In genomic region chr12:6279631-6280030, GRCh38 we compare ENCODE assay signal across 2 cellular contexts.
TF ChIP-seq lines count a peak whose summit lies in the region.

No MANE protein-coding gene starts in this region.

TF ChIP-seq in WTC11, 78 proteins besides CTCF, POLR2A, EP300 and RAD21 (continued from another document):
- TF ChIP-seq, protein P1, sequence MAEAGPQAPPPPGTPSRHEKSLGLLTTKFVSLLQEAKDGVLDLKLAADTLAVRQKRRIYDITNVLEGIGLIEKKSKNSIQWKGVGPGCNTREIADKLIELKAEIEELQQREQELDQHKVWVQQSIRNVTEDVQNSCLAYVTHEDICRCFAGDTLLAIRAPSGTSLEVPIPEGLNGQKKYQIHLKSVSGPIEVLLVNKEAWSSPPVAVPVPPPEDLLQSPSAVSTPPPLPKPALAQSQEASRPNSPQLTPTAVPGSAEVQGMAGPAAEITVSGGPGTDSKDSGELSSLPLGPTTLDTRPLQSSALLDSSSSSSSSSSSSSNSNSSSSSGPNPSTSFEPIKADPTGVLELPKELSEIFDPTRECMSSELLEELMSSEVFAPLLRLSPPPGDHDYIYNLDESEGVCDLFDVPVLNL (CRISPR knock-in tag; IDR thresholded peaks at IDR 0.05; ENCODE audit: borderline replicate concordance, low read depth) = no peak
- TF ChIP-seq TCF7 (CRISPR knock-in tag; IDR thresholded peaks at IDR 0.05; ENCODE audit: low read depth) (no peak), NR3C1 (CRISPR knock-in tag; conservative IDR thresholded peaks at IDR 0.05; ENCODE audit: low read depth) (no peak), NFE2L1 (CRISPR knock-in tag; IDR thresholded peaks at IDR 0.05) (no peak), TP53 (CRISPR knock-in tag; IDR thresholded peaks at IDR 0.05) (no peak), SMAD3 (CRISPR knock-in tag; IDR thresholded peaks at IDR 0.05; ENCODE audit: borderline replicate concordance) (no peak), FOXP4 (CRISPR knock-in tag; IDR thresholded peaks at IDR 0.05) (no peak), RELA (CRISPR knock-in tag; IDR thresholded peaks at IDR 0.05; ENCODE audit: borderline replicate concordance) (no peak), EMX1 (CRISPR knock-in tag; IDR thresholded peaks at IDR 0.05) (no peak), USF1 (CRISPR knock-in tag; IDR thresholded peaks at IDR 0.05) (no peak), MXD4 (CRISPR knock-in tag; IDR thresholded peaks at IDR 0.05; ENCODE audit: borderline replicate concordance) (no peak), CBFB (CRISPR knock-in tag; IDR thresholded peaks at IDR 0.05; ENCODE audit: low read depth) (no peak)
- TF ChIP-seq, protein P2, sequence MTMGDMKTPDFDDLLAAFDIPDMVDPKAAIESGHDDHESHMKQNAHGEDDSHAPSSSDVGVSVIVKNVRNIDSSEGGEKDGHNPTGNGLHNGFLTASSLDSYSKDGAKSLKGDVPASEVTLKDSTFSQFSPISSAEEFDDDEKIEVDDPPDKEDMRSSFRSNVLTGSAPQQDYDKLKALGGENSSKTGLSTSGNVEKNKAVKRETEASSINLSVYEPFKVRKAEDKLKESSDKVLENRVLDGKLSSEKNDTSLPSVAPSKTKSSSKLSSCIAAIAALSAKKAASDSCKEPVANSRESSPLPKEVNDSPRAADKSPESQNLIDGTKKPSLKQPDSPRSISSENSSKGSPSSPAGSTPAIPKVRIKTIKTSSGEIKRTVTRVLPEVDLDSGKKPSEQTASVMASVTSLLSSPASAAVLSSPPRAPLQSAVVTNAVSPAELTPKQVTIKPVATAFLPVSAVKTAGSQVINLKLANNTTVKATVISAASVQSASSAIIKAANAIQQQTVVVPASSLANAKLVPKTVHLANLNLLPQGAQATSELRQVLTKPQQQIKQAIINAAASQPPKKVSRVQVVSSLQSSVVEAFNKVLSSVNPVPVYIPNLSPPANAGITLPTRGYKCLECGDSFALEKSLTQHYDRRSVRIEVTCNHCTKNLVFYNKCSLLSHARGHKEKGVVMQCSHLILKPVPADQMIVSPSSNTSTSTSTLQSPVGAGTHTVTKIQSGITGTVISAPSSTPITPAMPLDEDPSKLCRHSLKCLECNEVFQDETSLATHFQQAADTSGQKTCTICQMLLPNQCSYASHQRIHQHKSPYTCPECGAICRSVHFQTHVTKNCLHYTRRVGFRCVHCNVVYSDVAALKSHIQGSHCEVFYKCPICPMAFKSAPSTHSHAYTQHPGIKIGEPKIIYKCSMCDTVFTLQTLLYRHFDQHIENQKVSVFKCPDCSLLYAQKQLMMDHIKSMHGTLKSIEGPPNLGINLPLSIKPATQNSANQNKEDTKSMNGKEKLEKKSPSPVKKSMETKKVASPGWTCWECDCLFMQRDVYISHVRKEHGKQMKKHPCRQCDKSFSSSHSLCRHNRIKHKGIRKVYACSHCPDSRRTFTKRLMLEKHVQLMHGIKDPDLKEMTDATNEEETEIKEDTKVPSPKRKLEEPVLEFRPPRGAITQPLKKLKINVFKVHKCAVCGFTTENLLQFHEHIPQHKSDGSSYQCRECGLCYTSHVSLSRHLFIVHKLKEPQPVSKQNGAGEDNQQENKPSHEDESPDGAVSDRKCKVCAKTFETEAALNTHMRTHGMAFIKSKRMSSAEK (CRISPR knock-in tag; IDR thresholded peaks at IDR 0.05; ENCODE audit: borderline replicate concordance) = no peak
- TF ChIP-seq, protein P3, sequence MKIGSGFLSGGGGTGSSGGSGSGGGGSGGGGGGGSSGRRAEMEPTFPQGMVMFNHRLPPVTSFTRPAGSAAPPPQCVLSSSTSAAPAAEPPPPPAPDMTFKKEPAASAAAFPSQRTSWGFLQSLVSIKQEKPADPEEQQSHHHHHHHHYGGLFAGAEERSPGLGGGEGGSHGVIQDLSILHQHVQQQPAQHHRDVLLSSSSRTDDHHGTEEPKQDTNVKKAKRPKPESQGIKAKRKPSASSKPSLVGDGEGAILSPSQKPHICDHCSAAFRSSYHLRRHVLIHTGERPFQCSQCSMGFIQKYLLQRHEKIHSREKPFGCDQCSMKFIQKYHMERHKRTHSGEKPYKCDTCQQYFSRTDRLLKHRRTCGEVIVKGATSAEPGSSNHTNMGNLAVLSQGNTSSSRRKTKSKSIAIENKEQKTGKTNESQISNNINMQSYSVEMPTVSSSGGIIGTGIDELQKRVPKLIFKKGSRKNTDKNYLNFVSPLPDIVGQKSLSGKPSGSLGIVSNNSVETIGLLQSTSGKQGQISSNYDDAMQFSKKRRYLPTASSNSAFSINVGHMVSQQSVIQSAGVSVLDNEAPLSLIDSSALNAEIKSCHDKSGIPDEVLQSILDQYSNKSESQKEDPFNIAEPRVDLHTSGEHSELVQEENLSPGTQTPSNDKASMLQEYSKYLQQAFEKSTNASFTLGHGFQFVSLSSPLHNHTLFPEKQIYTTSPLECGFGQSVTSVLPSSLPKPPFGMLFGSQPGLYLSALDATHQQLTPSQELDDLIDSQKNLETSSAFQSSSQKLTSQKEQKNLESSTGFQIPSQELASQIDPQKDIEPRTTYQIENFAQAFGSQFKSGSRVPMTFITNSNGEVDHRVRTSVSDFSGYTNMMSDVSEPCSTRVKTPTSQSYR (CRISPR knock-in tag; IDR thresholded peaks at IDR 0.05) = no peak
- TF ChIP-seq, protein P4, sequence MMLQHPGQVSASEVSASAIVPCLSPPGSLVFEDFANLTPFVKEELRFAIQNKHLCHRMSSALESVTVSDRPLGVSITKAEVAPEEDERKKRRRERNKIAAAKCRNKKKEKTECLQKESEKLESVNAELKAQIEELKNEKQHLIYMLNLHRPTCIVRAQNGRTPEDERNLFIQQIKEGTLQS (CRISPR knock-in tag; conservative IDR thresholded peaks at IDR 0.05) = no peak

TF ChIP-seq in HepG2, 621 proteins besides CTCF, POLR2A, EP300 and RAD21 (continued from another document and continues in another):
- TF ChIP-seq SPEN (CRISPR knock-in tag; IDR thresholded peaks at IDR 0.05; ENCODE audit: low read depth) = 0 out of 2 replicates have a peak, but pooled peaks have one; percentile 26
- TF ChIP-seq, protein P5, sequence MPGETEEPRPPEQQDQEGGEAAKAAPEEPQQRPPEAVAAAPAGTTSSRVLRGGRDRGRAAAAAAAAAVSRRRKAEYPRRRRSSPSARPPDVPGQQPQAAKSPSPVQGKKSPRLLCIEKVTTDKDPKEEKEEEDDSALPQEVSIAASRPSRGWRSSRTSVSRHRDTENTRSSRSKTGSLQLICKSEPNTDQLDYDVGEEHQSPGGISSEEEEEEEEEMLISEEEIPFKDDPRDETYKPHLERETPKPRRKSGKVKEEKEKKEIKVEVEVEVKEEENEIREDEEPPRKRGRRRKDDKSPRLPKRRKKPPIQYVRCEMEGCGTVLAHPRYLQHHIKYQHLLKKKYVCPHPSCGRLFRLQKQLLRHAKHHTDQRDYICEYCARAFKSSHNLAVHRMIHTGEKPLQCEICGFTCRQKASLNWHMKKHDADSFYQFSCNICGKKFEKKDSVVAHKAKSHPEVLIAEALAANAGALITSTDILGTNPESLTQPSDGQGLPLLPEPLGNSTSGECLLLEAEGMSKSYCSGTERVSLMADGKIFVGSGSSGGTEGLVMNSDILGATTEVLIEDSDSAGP (CRISPR knock-in tag; IDR thresholded peaks at IDR 0.05; ENCODE audit: borderline replicate concordance) = peak; percentile 75; the same call in 1 of the 2 replicates
- TF ChIP-seq GPN1 (CRISPR knock-in tag; IDR thresholded peaks at IDR 0.05; ENCODE audit: borderline replicate concordance) = no peak
- no peak for TF ChIP-seq FOXP4 (CRISPR knock-in tag; IDR thresholded peaks at IDR 0.05)
- 0 out of 2 replicates have a peak, but pooled peaks have one; percentile 15 for TF ChIP-seq ZNF431 (CRISPR knock-in tag; IDR thresholded peaks at IDR 0.05; ENCODE audit: borderline replicate concordance, low read depth)
- TF ChIP-seq RNF2 (conservative IDR thresholded peaks at IDR 0.05; ENCODE audit: low read depth) = no peak
- no peak for TF ChIP-seq SMARCE1 (IDR thresholded peaks at IDR 0.05; ENCODE audit: borderline replicate concordance)
- peak; percentile 95 for TF ChIP-seq ZNF768 (CRISPR knock-in tag; IDR thresholded peaks at IDR 0.05)
- TF ChIP-seq, protein P6, sequence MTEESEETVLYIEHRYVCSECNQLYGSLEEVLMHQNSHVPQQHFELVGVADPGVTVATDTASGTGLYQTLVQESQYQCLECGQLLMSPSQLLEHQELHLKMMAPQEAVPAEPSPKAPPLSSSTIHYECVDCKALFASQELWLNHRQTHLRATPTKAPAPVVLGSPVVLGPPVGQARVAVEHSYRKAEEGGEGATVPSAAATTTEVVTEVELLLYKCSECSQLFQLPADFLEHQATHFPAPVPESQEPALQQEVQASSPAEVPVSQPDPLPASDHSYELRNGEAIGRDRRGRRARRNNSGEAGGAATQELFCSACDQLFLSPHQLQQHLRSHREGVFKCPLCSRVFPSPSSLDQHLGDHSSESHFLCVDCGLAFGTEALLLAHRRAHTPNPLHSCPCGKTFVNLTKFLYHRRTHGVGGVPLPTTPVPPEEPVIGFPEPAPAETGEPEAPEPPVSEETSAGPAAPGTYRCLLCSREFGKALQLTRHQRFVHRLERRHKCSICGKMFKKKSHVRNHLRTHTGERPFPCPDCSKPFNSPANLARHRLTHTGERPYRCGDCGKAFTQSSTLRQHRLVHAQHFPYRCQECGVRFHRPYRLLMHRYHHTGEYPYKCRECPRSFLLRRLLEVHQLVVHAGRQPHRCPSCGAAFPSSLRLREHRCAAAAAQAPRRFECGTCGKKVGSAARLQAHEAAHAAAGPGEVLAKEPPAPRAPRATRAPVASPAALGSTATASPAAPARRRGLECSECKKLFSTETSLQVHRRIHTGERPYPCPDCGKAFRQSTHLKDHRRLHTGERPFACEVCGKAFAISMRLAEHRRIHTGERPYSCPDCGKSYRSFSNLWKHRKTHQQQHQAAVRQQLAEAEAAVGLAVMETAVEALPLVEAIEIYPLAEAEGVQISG (CRISPR knock-in tag; IDR thresholded peaks at IDR 0.05) = peak; percentile 8; the same call in 1 of the 2 replicates
- 0 out of 2 replicates have a peak, but pooled peaks have one; percentile 18 for TF ChIP-seq KDM1A (CRISPR knock-in tag; IDR thresholded peaks at IDR 0.05)
- TF ChIP-seq, protein P7, sequence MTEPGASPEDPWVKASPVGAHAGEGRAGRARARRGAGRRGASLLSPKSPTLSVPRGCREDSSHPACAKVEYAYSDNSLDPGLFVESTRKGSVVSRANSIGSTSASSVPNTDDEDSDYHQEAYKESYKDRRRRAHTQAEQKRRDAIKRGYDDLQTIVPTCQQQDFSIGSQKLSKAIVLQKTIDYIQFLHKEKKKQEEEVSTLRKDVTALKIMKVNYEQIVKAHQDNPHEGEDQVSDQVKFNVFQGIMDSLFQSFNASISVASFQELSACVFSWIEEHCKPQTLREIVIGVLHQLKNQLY (CRISPR knock-in tag; IDR thresholded peaks at IDR 0.05) = no peak
- no peak for TF ChIP-seq MATR3 (CRISPR knock-in tag; IDR thresholded peaks at IDR 0.05)
- TF ChIP-seq, protein P8, sequence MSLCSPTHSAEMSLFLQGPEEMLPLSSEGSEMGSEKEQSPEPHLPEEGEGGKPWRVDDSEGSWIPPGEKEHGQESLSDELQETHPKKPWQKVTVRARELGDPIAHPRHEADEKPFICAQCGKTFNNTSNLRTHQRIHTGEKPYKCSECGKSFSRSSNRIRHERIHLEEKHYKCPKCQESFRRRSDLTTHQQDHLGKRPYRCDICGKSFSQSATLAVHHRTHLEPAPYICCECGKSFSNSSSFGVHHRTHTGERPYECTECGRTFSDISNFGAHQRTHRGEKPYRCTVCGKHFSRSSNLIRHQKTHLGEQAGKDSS (CRISPR knock-in tag; IDR thresholded peaks at IDR 0.05; ENCODE audit: borderline replicate concordance, low read depth) = 0 out of 2 replicates have a peak, but pooled peaks have one; percentile 14
- no peak for TF ChIP-seq ZNF570 (CRISPR knock-in tag; IDR thresholded peaks at IDR 0.05; ENCODE audit: borderline replicate concordance)
- 0 out of 2 replicates have a peak, but pooled peaks have one; percentile 10 for TF ChIP-seq ZNF589 (CRISPR knock-in tag; conservative IDR thresholded peaks at IDR 0.05)
- TF ChIP-seq, protein P9, sequence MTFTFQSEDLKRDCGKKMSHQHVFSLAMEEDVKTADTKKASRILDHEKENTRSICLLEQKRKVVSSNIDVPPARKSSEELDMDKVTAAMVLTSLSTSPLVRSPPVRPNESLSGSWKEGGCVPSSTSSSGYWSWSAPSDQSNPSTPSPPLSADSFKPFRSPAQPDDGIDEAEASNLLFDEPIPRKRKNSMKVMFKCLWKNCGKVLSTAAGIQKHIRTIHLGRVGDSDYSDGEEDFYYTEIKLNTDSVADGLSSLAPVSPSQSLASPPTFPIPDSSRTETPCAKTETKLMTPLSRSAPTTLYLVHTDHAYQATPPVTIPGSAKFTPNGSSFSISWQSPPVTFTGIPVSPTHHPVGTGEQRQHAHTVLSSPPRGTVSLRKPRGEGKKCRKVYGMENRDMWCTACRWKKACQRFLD (CRISPR knock-in tag; IDR thresholded peaks at IDR 0.05; ENCODE audit: borderline replicate concordance) = no peak
- TF ChIP-seq, protein P10, sequence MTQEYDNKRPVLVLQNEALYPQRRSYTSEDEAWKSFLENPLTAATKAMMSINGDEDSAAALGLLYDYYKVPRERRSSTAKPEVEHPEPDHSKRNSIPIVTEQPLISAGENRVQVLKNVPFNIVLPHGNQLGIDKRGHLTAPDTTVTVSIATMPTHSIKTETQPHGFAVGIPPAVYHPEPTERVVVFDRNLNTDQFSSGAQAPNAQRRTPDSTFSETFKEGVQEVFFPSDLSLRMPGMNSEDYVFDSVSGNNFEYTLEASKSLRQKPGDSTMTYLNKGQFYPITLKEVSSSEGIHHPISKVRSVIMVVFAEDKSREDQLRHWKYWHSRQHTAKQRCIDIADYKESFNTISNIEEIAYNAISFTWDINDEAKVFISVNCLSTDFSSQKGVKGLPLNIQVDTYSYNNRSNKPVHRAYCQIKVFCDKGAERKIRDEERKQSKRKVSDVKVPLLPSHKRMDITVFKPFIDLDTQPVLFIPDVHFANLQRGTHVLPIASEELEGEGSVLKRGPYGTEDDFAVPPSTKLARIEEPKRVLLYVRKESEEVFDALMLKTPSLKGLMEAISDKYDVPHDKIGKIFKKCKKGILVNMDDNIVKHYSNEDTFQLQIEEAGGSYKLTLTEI (CRISPR knock-in tag; conservative IDR thresholded peaks at IDR 0.05) = no peak
- TF ChIP-seq ZNF7 (CRISPR knock-in tag; IDR thresholded peaks at IDR 0.05) = no peak
